Comparison of ENCODE assay signal across 8 cellular contexts in genomic region chr3:49339593-49339946, GRCh38. TPM values are rescaled to one million over a fixed set of nuclear protein-coding genes. Genes with fewer than 3 reads are reported as not detected.
DNase-seq lines count a peak whose midpoint lies in the region; ATAC-seq and TF ChIP-seq lines count a peak whose summit lies in the region.

No MANE protein-coding gene starts in this region.

- H3K27me3 ChIP-seq in prostate gland (replicated peaks; ENCODE audit: insufficient read depth) = no peaks in the 10 kb centered on the region

- WGBS in prostate gland = under 1% methylated on average over 17 of the region's 17 CpGs

- DNase-seq in NCI-H146 (lab: John Stamatoyannopoulos, UW) (peak; percentile 56), NCI-H146 treated with DMSO at 0.1 percent for 48 hours (lab: John Stamatoyannopoulos, UW; ENCODE audit: unreplicated experiment) (no peak), Right ventricle myocardium superior (peak; percentile 58), prostate gland (ENCODE audit: low spot score) (no peak), cerebellar nuclear complex (lab: John Stamatoyannopoulos, UW) (no peak), NCI-H2029 (lab: John Stamatoyannopoulos, UW) (no peak)
- DNase-seq in activated T-helper 2 cell treated with anti-CD3 and anti-CD28 coated beads, Interferon-gamma antibody, Interleukin-2, Interleukin-4, amounts not matched to agents 10 μg/mL and 5 μg/mL and 100 μg/mL, durations not matched to agents 14 hours and 24 hours and 36 hours (ENCODE audit: low spot score) = peak; percentile 31

- H3K9me3 Mint-ChIP-seq in IgD-negative memory B cell = no peaks in the 10 kb centered on the region
- H3K9me3 Mint-ChIP-seq in activated T-helper 2 cell treated with anti-CD3 and anti-CD28 coated beads, Interferon-gamma antibody, Interleukin-2, Interleukin-4, amounts not matched to agents 10 μg/mL and 5 μg/mL and 100 μg/mL, durations not matched to agents 14 hours and 24 hours and 36 hours = no peaks in the 10 kb centered on the region

- H3K4me3 ChIP-seq in prostate gland = peak overlapping the region; percentile 70 to 73

- H3K27ac ChIP-seq in prostate gland = peak overlapping the region; percentile 83 to 94

- H3K4me3 Mint-ChIP-seq in IgD-negative memory B cell = peak overlapping the region; percentile 93 to 97 (median 96)
- H3K4me3 Mint-ChIP-seq in activated T-helper 2 cell treated with anti-CD3 and anti-CD28 coated beads, Interferon-gamma antibody, Interleukin-2, Interleukin-4, amounts not matched to agents 10 μg/mL and 5 μg/mL and 100 μg/mL, durations not matched to agents 14 hours and 24 hours and 36 hours (ENCODE audit: low read depth) = peak overlapping the region; percentile 95

- peaks cover 2% of the 10 kb centered on the region for H3K4me1 ChIP-seq in prostate gland (replicated peaks)

- H3K36me3 ChIP-seq in prostate gland = peaks cover 0 to 6% of the 10 kb centered on the region in 2 donors

- H3K27ac Mint-ChIP-seq in IgD-negative memory B cell = peak overlapping the region; percentile 97 to 99 (median 98)
- H3K27ac Mint-ChIP-seq in activated T-helper 2 cell treated with anti-CD3 and anti-CD28 coated beads, Interferon-gamma antibody, Interleukin-2, Interleukin-4, amounts not matched to agents 10 μg/mL and 5 μg/mL and 100 μg/mL, durations not matched to agents 14 hours and 24 hours and 36 hours = peak overlapping the region; percentile 96

- intact Hi-C loops in activated T-helper 2 cell treated with anti-CD3 and anti-CD28 coated beads, Interferon-gamma antibody, Interleukin-2, Interleukin-4, amounts not matched to agents 10 μg/mL and 5 μg/mL and 100 μg/mL, durations not matched to agents 14 hours and 24 hours and 36 hours (cut with micrococcal nuclease) = no loop called here
- intact Hi-C loops in Right ventricle myocardium superior (cut with DNase I) = loop anchor here (5.0 kb wide), 2 partner anchors 103 to 167 kb away; partner anchors contain the start of gene KLHDC8B
- intact Hi-C loops in prostate gland (cut with DNase I) = no loop called here

- no peak for TF ChIP-seq POLR2A in prostate gland (IDR thresholded peaks at IDR 0.05)

- no peaks in the 10 kb centered on the region for H3K27me3 Mint-ChIP-seq in IgD-negative memory B cell
- no peaks in the 10 kb centered on the region for H3K27me3 Mint-ChIP-seq in activated T-helper 2 cell treated with anti-CD3 and anti-CD28 coated beads, Interferon-gamma antibody, Interleukin-2, Interleukin-4, amounts not matched to agents 10 μg/mL and 5 μg/mL and 100 μg/mL, durations not matched to agents 14 hours and 24 hours and 36 hours (ENCODE audit: low read depth)

- TF ChIP-seq CTCF in prostate gland (IDR thresholded peaks at IDR 0.05) = no peak

- peaks cover 33 to 52% (median 34%) of the 10 kb centered on the region in 3 donors for H3K4me1 Mint-ChIP-seq in IgD-negative memory B cell
- peaks cover 33% of the 10 kb centered on the region for H3K4me1 Mint-ChIP-seq in activated T-helper 2 cell treated with anti-CD3 and anti-CD28 coated beads, Interferon-gamma antibody, Interleukin-2, Interleukin-4, amounts not matched to agents 10 μg/mL and 5 μg/mL and 100 μg/mL, durations not matched to agents 14 hours and 24 hours and 36 hours (ENCODE audit: low read depth)

- H3K36me3 Mint-ChIP-seq in IgD-negative memory B cell = no peaks in the 10 kb centered on the region
- peaks cover 27% of the 10 kb centered on the region for H3K36me3 Mint-ChIP-seq in activated T-helper 2 cell treated with anti-CD3 and anti-CD28 coated beads, Interferon-gamma antibody, Interleukin-2, Interleukin-4, amounts not matched to agents 10 μg/mL and 5 μg/mL and 100 μg/mL, durations not matched to agents 14 hours and 24 hours and 36 hours (ENCODE audit: low read depth)

- ATAC-seq in Right ventricle myocardium superior (ENCODE audit: poor library complexity) = peak; percentile 6

- H3K9me3 ChIP-seq in prostate gland = no peaks in the 10 kb centered on the region

RNA-seq across cellular contexts. Expression of gene USP4, which starts 0.3 kb away (rescaled TPM):
- polyA plus RNA-seq in IgD-negative memory B cell = 55.0 TPM
- total RNA-seq in activated T-helper 2 cell treated with anti-CD3 and anti-CD28 coated beads, Interferon-gamma antibody, Interleukin-2, Interleukin-4, amounts not matched to agents 10 μg/mL and 5 μg/mL and 100 μg/mL, durations not matched to agents 14 hours and 24 hours and 36 hours = 78.6 and 82.7 TPM in 2 replicates
- total RNA-seq in Right ventricle myocardium superior = 34.7 TPM
- total RNA-seq in prostate gland = 10 to 100 TPM; 18.3 to 30.8 TPM

RNA-seq across cellular contexts. Expression of gene GPX1, which starts 18.6 kb away (rescaled TPM):
- polyA plus RNA-seq in IgD-negative memory B cell = 340 TPM
- 168 and 173 TPM in 2 replicates for total RNA-seq in activated T-helper 2 cell treated with anti-CD3 and anti-CD28 coated beads, Interferon-gamma antibody, Interleukin-2, Interleukin-4, amounts not matched to agents 10 μg/mL and 5 μg/mL and 100 μg/mL, durations not matched to agents 14 hours and 24 hours and 36 hours
- total RNA-seq in Right ventricle myocardium superior (117 TPM), prostate gland (100 to 1,000 TPM; 250 to 279 TPM)

Comparison
In these comparisons a context has a peak if more than half of its experiments do, and no peak if none do; other contexts are left out.
1. DNase-seq: peak in NCI-H146 (single experiment), activated T-helper 2 cell treated with anti-CD3 and anti-CD28 coated beads, Interferon-gamma antibody, Interleukin-2, Interleukin-4, amounts not matched to agents 10 μg/mL and 5 μg/mL and 100 μg/mL, durations not matched to agents 14 hours and 24 hours and 36 hours (single experiment) and Right ventricle myocardium superior (single experiment); none in NCI-H146 treated with DMSO at 0.1 percent for 48 hours (single experiment), prostate gland (single experiment), cerebellar nuclear complex (0 of 2) and NCI-H2029 (single experiment).